Comparison of ENCODE assay signal across 19 cellular contexts in genomic region chr7:2373124-2373556, GRCh38. TPM values are rescaled to one million over a fixed set of nuclear protein-coding genes. Genes with fewer than 3 reads are reported as not detected.
DNase-seq lines count a peak whose midpoint lies in the region; ATAC-seq, FAIRE-seq and TF ChIP-seq lines count a peak whose summit lies in the region.
"Had no signal": no experiment of that assay in that cellular context is flagged by ENCODE, and none has a peak within 500 bp of the region (broad histone marks: within the 10 kb centered on the region; RNA-seq: fewer than 3 reads in every experiment).

No MANE protein-coding gene starts in this region.

- peaks cover 0 to 14% (median 5%) of the 10 kb centered on the region in 3 donors for H3K4me1 Mint-ChIP-seq in T-cell

- no peak overlapping the region for H3K27ac ChIP-seq in DND-41 (ENCODE audit: low read length)
- peak overlapping the region in 1 of 4 donors; percentile 19 for H3K27ac ChIP-seq in pancreas
- H3K27ac ChIP-seq: coronary artery, epithelial cell of prostate, HL-60, neutrophil, suprapubic skin had no signal

- H3K79me2 ChIP-seq in DND-41 (ENCODE audit: insufficient read depth, low read length), result peaks cover 53% of the 10 kb centered on the region

- WGBS in pancreas, 2 donors, result 54 to 56% methylated on average over 14 of the region's 14 CpGs

- intact Hi-C loops in pancreas (cut with DNase I), result no loop called here

- no peak for TF ChIP-seq CTCF in DND-41 (IDR thresholded peaks at IDR 0.05; ENCODE audit: borderline replicate concordance, extremely low read depth, low read length, poor library complexity, severe bottlenecking)
- TF ChIP-seq CTCF in pancreas (IDR thresholded peaks at IDR 0.05), result no peak

- H3K27me3 Mint-ChIP-seq in T-cell, result no peaks in the 10 kb centered on the region
- H3K27me3 Mint-ChIP-seq: activated CD8-positive, alpha-beta memory T cell treated with anti-CD3 and anti-CD28 coated beads, Interleukin-2, amount 10 ng/mL, durations not matched to agents 7 days and 5 days had no signal

- ATAC-seq in DND-41 (ENCODE audit: insufficient read depth, low read depth) (peak; percentile 29; the same call in 1 of the 3 replicates), esophagus mucosa (peak; percentile 27), pancreas (peak; percentile 20 to 71 (median 68)), T-cell (replicated peaks in 1 of 4) (no peak), HG02840 (IDR thresholded peaks at IDR 0.05; ENCODE audit: low FRiP score, unreplicated experiment) (no peak)
- ATAC-seq: activated CD8-positive, alpha-beta memory T cell treated with anti-CD3 and anti-CD28 coated beads, Interleukin-2, amount 10 ng/mL, durations not matched to agents 7 days and 5 days had no signal

- POLR2A ChIA-PET in T-cell (lab: Charles Lee), result no interaction called here

- H3K9me3 ChIP-seq in DND-41 (ENCODE audit: insufficient read depth, low read length, severe bottlenecking) (no peaks in the 10 kb centered on the region), pancreas (no peaks in the 10 kb centered on the region)
- H3K9me3 ChIP-seq: neutrophil, suprapubic skin had no signal

- CTCF ChIA-PET in T-cell (lab: Charles Lee), result no interaction called here

- peaks cover 92% of the 10 kb centered on the region for H3K36me3 ChIP-seq in DND-41 (ENCODE audit: insufficient read depth, low read length)
- peaks cover 0 to 90% (median 67%) of the 10 kb centered on the region in 3 donors for H3K36me3 ChIP-seq in pancreas

- H3K27ac Mint-ChIP-seq in T-cell, result no peak overlapping the region
- H3K27ac Mint-ChIP-seq: activated CD8-positive, alpha-beta memory T cell treated with anti-CD3 and anti-CD28 coated beads, Interleukin-2, amount 10 ng/mL, durations not matched to agents 7 days and 5 days had no signal

- H2AFZ ChIP-seq in DND-41 (ENCODE audit: low read depth, low read length), result no peak overlapping the region

- no peak for FAIRE-seq in pancreas (lab: Jason Lieb, UNC)

- no peak overlapping the region for H3K4me3 ChIP-seq in DND-41 (ENCODE audit: low read depth in 1 of 2, low read length in 2 of 2)
- H3K4me3 ChIP-seq in pancreas, result no peak overlapping the region
- H3K4me3 ChIP-seq: coronary artery, suprapubic skin had no signal

- DNase-seq in DND-41 (no peak), NCI-H2196 treated with DMSO at 0.1 percent for 48 hours (lab: John Stamatoyannopoulos, UW; ENCODE audit: unreplicated experiment) (peak; percentile 15), pancreas (peak in 4 of 6 donors; percentile 55 to 77 (median 64)), T-cell (no peak)
- DNase-seq in stimulated activated CD4-positive, alpha-beta T cell treated with anti-CD3 and anti-CD28 coated beads, Interleukin-4, amount 100 ng/mL, for 24 hours, result no peak
- DNase-seq: activated CD8-positive, alpha-beta memory T cell treated with anti-CD3 and anti-CD28 coated beads, Interleukin-2, amount 10 ng/mL, durations not matched to agents 7 days and 5 days; activated gamma-delta T cell; DMS79; KBM-7; NCI-H1105; SIG-M5; stimulated activated CD4-positive, alpha-beta T cell treated with anti-CD3 and anti-CD28 coated beads, Interleukin-2, amount 100 ng/mL, for 24 hours had no signal

- H3K4me1 ChIP-seq in DND-41 (ENCODE audit: insufficient read depth, low read length) (no peaks in the 10 kb centered on the region), pancreas (peaks cover 0 to 21% (median 10%) of the 10 kb centered on the region in 3 donors)

- H3K9me3 Mint-ChIP-seq in T-cell, result no peaks in the 10 kb centered on the region

- peaks cover 61% of the 10 kb centered on the region for H4K20me1 ChIP-seq in DND-41 (ENCODE audit: insufficient read depth, low read length)

- H3K4me2 ChIP-seq in DND-41 (ENCODE audit: insufficient read depth, low read length), result no peak overlapping the region

- no peak overlapping the region for H3K4me3 Mint-ChIP-seq in T-cell
- H3K4me3 Mint-ChIP-seq: activated CD8-positive, alpha-beta memory T cell treated with anti-CD3 and anti-CD28 coated beads, Interleukin-2, amount 10 ng/mL, durations not matched to agents 7 days and 5 days had no signal

- H3K27me3 ChIP-seq in DND-41 (ENCODE audit: insufficient read depth, low read length, poor library complexity) (no peaks in the 10 kb centered on the region), pancreas (no peaks in the 10 kb centered on the region)
- H3K27me3 ChIP-seq: neutrophil, suprapubic skin had no signal

- H3K36me3 Mint-ChIP-seq in T-cell, result peaks cover 60% of the 10 kb centered on the region

- H3K9ac ChIP-seq in DND-41 (ENCODE audit: low read depth, low read length), result no peak overlapping the region

RNA-seq across cellular contexts. Expression of gene EIF3B, which starts 18.5 kb away (rescaled TPM):
- total RNA-seq in esophagus mucosa (119 TPM), pancreas (100 to 1,000 TPM in 1 of 6 donors, 10 to 100 TPM in 5; 61.1 to 106 (median 72.4) TPM), T-cell (100 to 1,000 TPM; 150 to 169 (median 165) TPM)
- polyA plus RNA-seq in pancreas, result 10 to 100 TPM; 83.2 to 90.6 TPM

RNA-seq across cellular contexts. Expression of gene CHST12, which starts 30.3 kb away (rescaled TPM):
- 4.1 TPM for total RNA-seq in esophagus mucosa
- 10 to 100 TPM in 1 of 6 donors, 1 to 10 TPM in 5; 7.3 to 13.2 (median 8.6) TPM for total RNA-seq in pancreas
- 1 to 10 TPM; 7.0 to 8.7 TPM for polyA plus RNA-seq in pancreas
- total RNA-seq in T-cell, result 10 to 100 TPM; 20.3 to 41.5 (median 30.8) TPM

RNA-seq across cellular contexts. Expression of gene SNX8, which starts 58.9 kb away (rescaled TPM):
- total RNA-seq in esophagus mucosa (21.7 TPM), pancreas (10 to 100 TPM in 4 of 6 donors, 1 to 10 TPM in 2; 9.3 to 16.1 (median 11.7) TPM), T-cell (10 to 100 TPM in 2 of 5 donors, 1 to 10 TPM in 3; 8.4 to 14.6 (median 9.9) TPM)
- polyA plus RNA-seq in pancreas, result 10 to 100 TPM in 1 of 2 donors, 1 to 10 TPM in 1; 7.1 to 11.9 TPM

Comparison
In these comparisons a context has a peak if more than half of its experiments do, and no peak if none do; other contexts are left out.
1. ATAC-seq: peak in DND-41 (single experiment), esophagus mucosa (single experiment) and pancreas (4 of 4); none in T-cell (0 of 4) and HG02840 (single experiment).
2. DNase-seq: peak in NCI-H2196 treated with DMSO at 0.1 percent for 48 hours (single experiment) and pancreas (4 of 6); none in DND-41 (single experiment), stimulated activated CD4-positive, alpha-beta T cell treated with anti-CD3 and anti-CD28 coated beads, Interleukin-4, amount 100 ng/mL, for 24 hours (single experiment) and T-cell (0 of 34).